1 cellular context compared by ENCODE assay signal in the genomic region with DNA sequence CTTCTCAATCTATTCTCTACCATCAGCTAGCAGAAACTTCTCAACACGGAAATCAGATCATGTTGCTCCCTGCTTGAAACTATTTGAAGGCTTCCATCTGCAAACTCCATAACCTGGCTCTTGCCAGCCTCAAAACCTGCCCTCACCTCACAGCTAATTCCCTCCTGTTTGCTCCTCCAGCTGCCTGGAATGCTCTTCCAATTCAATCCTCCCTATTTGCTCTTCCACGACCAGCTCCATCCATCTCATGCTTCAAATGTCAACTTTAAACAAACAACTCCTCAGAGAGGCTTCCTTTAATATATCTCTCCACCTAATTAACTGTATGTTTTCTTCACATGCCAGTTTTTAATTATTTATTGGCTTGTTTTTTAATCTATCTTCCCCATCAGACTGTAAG.
TF ChIP-seq lines count a peak whose summit lies in the region.

No MANE protein-coding gene starts in this region.

TF ChIP-seq in neural cell, 6 proteins besides CTCF, POLR2A, EP300 and RAD21 (continued from another document):
- TF ChIP-seq MXI1 (conservative IDR thresholded peaks at IDR 0.05; ENCODE audit: poor library complexity, severe bottlenecking) (no peak), TAF1 (IDR thresholded peaks at IDR 0.05; ENCODE audit: low read depth) (no peak), EZH2 (IDR thresholded peaks at IDR 0.05; ENCODE audit: borderline replicate concordance, insufficient read depth, low read length, poor library complexity, severe bottlenecking) (no peak)
